Comparison of ENCODE assay signal across 22 cellular contexts in the genomic region with DNA sequence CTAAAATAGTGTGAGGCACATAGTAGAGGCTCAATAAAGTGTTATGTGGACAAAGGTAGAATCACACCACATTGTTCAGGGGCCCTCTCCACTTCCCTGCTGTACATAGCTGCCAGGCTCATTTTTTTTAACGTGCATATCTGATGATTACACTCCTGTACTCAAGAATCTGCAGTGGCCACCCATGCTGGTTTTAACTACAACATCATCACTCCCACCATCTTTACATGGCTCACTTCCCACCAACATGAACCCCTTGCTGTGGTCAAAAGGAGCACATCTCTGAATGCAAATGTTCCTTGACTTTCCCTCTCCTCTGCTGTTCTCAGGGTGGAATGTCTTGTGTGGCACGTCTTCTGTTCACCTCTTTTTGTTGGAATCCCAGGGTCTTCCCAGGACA.
DNase-seq lines count a peak whose midpoint lies in the region; ATAC-seq, FAIRE-seq and TF ChIP-seq lines count a peak whose summit lies in the region.
"Had no signal": no experiment of that assay in that cellular context is flagged by ENCODE, and none has a peak within 500 bp of the region (broad histone marks: within the 10 kb centered on the region; RNA-seq: fewer than 3 reads in every experiment).

No MANE protein-coding gene starts in this region.

- FAIRE-seq in astrocyte (lab: Jason Lieb, UNC) (no peak), HepG2 (lab: Jason Lieb, UNC) (no peak)
- FAIRE-seq: frontal cortex, GM18507 had no signal

- H3K27me3 ChIP-seq in HUES48 (ENCODE audit: control insufficient read depth, insufficient read depth, low read length) (no peaks in the 10 kb centered on the region), astrocyte (ENCODE audit: insufficient read depth, low read length) (no peaks in the 10 kb centered on the region), spleen (replicated peaks in 1 of 7) (no peaks in the 10 kb centered on the region), HepG2 (ENCODE audit: control insufficient read depth in 1 of 2, insufficient read depth in 2 of 2, low read length in 2 of 2) (peaks cover 2 to 27% of the 10 kb centered on the region in 2 experiments; a peak in 4 of 5 replicates)
- H3K27me3 ChIP-seq: suprapubic skin had no signal

- peaks cover 18% of the 10 kb centered on the region for H3K4me1 Mint-ChIP-seq in activated naive CD4-positive, alpha-beta T cell treated with anti-CD3 and anti-CD28 coated beads, Interleukin-2, amount 10 ng/mL, durations not matched to agents 7 days and 5 days
- peaks cover 31% of the 10 kb centered on the region for H3K4me1 Mint-ChIP-seq in astrocyte (ENCODE audit: low read depth, unreplicated experiment)
- H3K4me1 Mint-ChIP-seq: WTC11 had no signal

- ATAC-seq in HepG2: no peak
- ATAC-seq: esophagus mucosa, lower lobe of right lung, right cardiac atrium had no signal

- 76 to 97% (median 93%) methylated on average over 2 of the region's 2 CpGs for WGBS in spleen, 5 donors
- WGBS in HepG2 (ENCODE audit: low lambda C conversion rate): 4% methylated on average over 2 of the region's 2 CpGs

- intact Hi-C loops in spleen (cut with DNase I; ENCODE audit: low total_unique reads) (no loop called here), HepG2 (cut with micrococcal nuclease; ENCODE audit: unreplicated experiment) (no loop called here), posterior cingulate gyrus (cut with DNase I) (no loop called here)

- no peak for TF ChIP-seq POLR2A in spleen (IDR thresholded peaks at IDR 0.05)
- TF ChIP-seq POLR2A in HepG2 (IDR thresholded peaks at IDR 0.05; ENCODE audit: insufficient read depth in 1 of 2, low read depth in 2 of 2, low read length in 2 of 2): no peak

- peaks cover 16% of the 10 kb centered on the region for H3K27me3 Mint-ChIP-seq in activated naive CD4-positive, alpha-beta T cell treated with anti-CD3 and anti-CD28 coated beads, Interleukin-2, amount 10 ng/mL, durations not matched to agents 7 days and 5 days
- no peaks in the 10 kb centered on the region for H3K27me3 Mint-ChIP-seq in astrocyte (ENCODE audit: low read depth, unreplicated experiment)

- DNase-seq in activated naive CD4-positive, alpha-beta T cell treated with anti-CD3 and anti-CD28 coated beads, Interleukin-2, amount 10 ng/mL, durations not matched to agents 7 days and 5 days: no peak
- DNase-seq in activated naive CD4-positive, alpha-beta T cell (lab: John Stamatoyannopoulos, UW): no peak
- peak; percentile 19 for DNase-seq in astrocyte (ENCODE audit: low read depth)
- DNase-seq in spleen: peak; percentile 4
- no peak for DNase-seq in activated CD8-positive, alpha-beta memory T cell treated with anti-CD3 and anti-CD28 coated beads, Interleukin-2, amount 50 U/mL, for 48 hours
- DNase-seq in HepG2 (ENCODE audit: low spot score): no peak
- DNase-seq in posterior cingulate gyrus: no peak
- DNase-seq: activated CD8-positive, alpha-beta memory T cell treated with anti-CD3 and anti-CD28 coated beads for 24 hours; amniotic stem cell; cerebellar nuclear complex; effector memory CD4-positive, alpha-beta T cell; lower lobe of right lung; right cardiac atrium had no signal

- no peaks in the 10 kb centered on the region for H3K9me3 ChIP-seq in HUES48 (ENCODE audit: control insufficient read depth, insufficient read depth, low read length)
- peaks cover 2% of the 10 kb centered on the region for H3K9me3 ChIP-seq in astrocyte (ENCODE audit: insufficient read depth, low read depth, low read length)
- peaks cover 0 to 10% (median 2%) of the 10 kb centered on the region in 8 donors for H3K9me3 ChIP-seq in spleen
- no peaks in the 10 kb centered on the region for H3K9me3 ChIP-seq in HepG2 (ENCODE audit: low read length)
- H3K9me3 ChIP-seq: suprapubic skin had no signal

- POLR2A ChIA-PET in HepG2 (lab: Yijun Ruan, JAX): no interaction called here

- no peaks in the 10 kb centered on the region for H3K4me1 ChIP-seq in HUES48 (ENCODE audit: control insufficient read depth, insufficient read depth, low read length)
- H3K4me1 ChIP-seq in astrocyte (ENCODE audit: insufficient read depth, low read length): peaks cover 37% of the 10 kb centered on the region
- peaks cover 0 to 12% (median 8%) of the 10 kb centered on the region in 6 donors for H3K4me1 ChIP-seq in spleen
- no peaks in the 10 kb centered on the region for H3K4me1 ChIP-seq in HepG2 (ENCODE audit: insufficient read depth, low read length)

- H2AFZ ChIP-seq in astrocyte (ENCODE audit: low read depth, low read length): no peak overlapping the region
- H2AFZ ChIP-seq in HepG2 (ENCODE audit: low read length): no peak overlapping the region

- peak overlapping the region; percentile 83 for H3K27ac ChIP-seq in HUES48 (ENCODE audit: low read depth, low read length)
- H3K27ac ChIP-seq in astrocyte (ENCODE audit: low read depth, low read length): peak overlapping the region; percentile 97
- H3K27ac ChIP-seq in spleen: no peak overlapping the region
- H3K27ac ChIP-seq in HepG2 (ENCODE audit: extremely low read length, insufficient read depth, low read length): no peak overlapping the region
- H3K27ac ChIP-seq: lower lobe of right lung, suprapubic skin had no signal

- TF ChIP-seq EP300 in HepG2 (IDR thresholded peaks at IDR 0.05; ENCODE audit: low read depth in 2 of 2, low read length in 2 of 2): no peak
- TF ChIP-seq EP300 in HepG2 (CRISPR knock-in tag; IDR thresholded peaks at IDR 0.05; ENCODE audit: borderline replicate concordance): no peak

- H3K4me2 ChIP-seq in astrocyte (ENCODE audit: low read length): peak overlapping the region; percentile 39
- H3K4me2 ChIP-seq in HepG2 (ENCODE audit: low read depth, low read length): no peak overlapping the region

- H3K36me3 Mint-ChIP-seq in activated naive CD4-positive, alpha-beta T cell treated with anti-CD3 and anti-CD28 coated beads, Interleukin-2, amount 10 ng/mL, durations not matched to agents 7 days and 5 days: peaks cover 8% of the 10 kb centered on the region
- peaks cover 47% of the 10 kb centered on the region for H3K36me3 Mint-ChIP-seq in astrocyte (ENCODE audit: low read depth, unreplicated experiment)
- H3K36me3 Mint-ChIP-seq: CD14-positive monocyte, IgD-negative memory B cell had no signal

- H3K9ac ChIP-seq in HUES48 (ENCODE audit: low read depth, low read length) (no peak overlapping the region), astrocyte (ENCODE audit: low read length) (peak overlapping the region; percentile 59), HepG2 (ENCODE audit: insufficient read depth, low read depth, low read length) (no peak overlapping the region)

- H3K79me2 ChIP-seq in astrocyte (ENCODE audit: insufficient read depth, low read length) (no peaks in the 10 kb centered on the region), HepG2 (ENCODE audit: insufficient read depth, low read length) (no peaks in the 10 kb centered on the region)

- peaks cover 13% of the 10 kb centered on the region for H3K9me3 Mint-ChIP-seq in activated naive CD4-positive, alpha-beta T cell treated with anti-CD3 and anti-CD28 coated beads, Interleukin-2, amount 10 ng/mL, durations not matched to agents 7 days and 5 days
- peaks cover 7% of the 10 kb centered on the region for H3K9me3 Mint-ChIP-seq in astrocyte (ENCODE audit: unreplicated experiment)
- H3K9me3 Mint-ChIP-seq: IgD-negative memory B cell had no signal

- H3K4me3 Mint-ChIP-seq in activated naive CD4-positive, alpha-beta T cell treated with anti-CD3 and anti-CD28 coated beads, Interleukin-2, amount 10 ng/mL, durations not matched to agents 7 days and 5 days: no peak overlapping the region
- H3K4me3 Mint-ChIP-seq in astrocyte (ENCODE audit: unreplicated experiment): no peak overlapping the region
- H3K4me3 Mint-ChIP-seq: activated T-helper 1 cell treated with anti-CD3 and anti-CD28 coated beads, Interleukin-12 subunit alpha, Interleukin-12 subunit beta, Interleukin-2, Interleukin-4 antibody, amounts not matched to agents 30 ng/mL and 10 ng/mL and 1 ng/mL, durations not matched to agents 14 hours and 24 hours and 36 hours; CD14-positive monocyte; IgD-negative memory B cell; WTC11 had no signal

- CTCF ChIA-PET in activated naive CD4-positive, alpha-beta T cell treated with anti-CD3 and anti-CD28 coated beads, Interleukin-2, amount 10 ng/mL, durations not matched to agents 7 days and 5 days (lab: Charles Lee): interaction anchor here (2.7 kb wide), 1 partner anchor 48 kb away, joined by 15 read pairs; no protein-coding TSS in a partner anchor
- CTCF ChIA-PET in HepG2 (lab: Yijun Ruan, JAX; ENCODE audit: low intra/inter-chr PET ratio, low total read pairs): no interaction called here

- peak overlapping the region; percentile 43 for H3K27ac Mint-ChIP-seq in activated naive CD4-positive, alpha-beta T cell treated with anti-CD3 and anti-CD28 coated beads, Interleukin-2, amount 10 ng/mL, durations not matched to agents 7 days and 5 days
- H3K27ac Mint-ChIP-seq in astrocyte (ENCODE audit: unreplicated experiment): peak overlapping the region; percentile 87
- H3K27ac Mint-ChIP-seq: activated T-helper 1 cell treated with anti-CD3 and anti-CD28 coated beads, Interleukin-12 subunit alpha, Interleukin-12 subunit beta, Interleukin-2, Interleukin-4 antibody, amounts not matched to agents 30 ng/mL and 10 ng/mL and 1 ng/mL, durations not matched to agents 14 hours and 24 hours and 36 hours; IgD-negative memory B cell; WTC11 had no signal

- no peaks in the 10 kb centered on the region for H3K36me3 ChIP-seq in HUES48 (ENCODE audit: control insufficient read depth, insufficient read depth, low read length)
- peaks cover 11% of the 10 kb centered on the region for H3K36me3 ChIP-seq in astrocyte (ENCODE audit: insufficient read depth, low read length)
- H3K36me3 ChIP-seq in spleen: no peaks in the 10 kb centered on the region
- no peaks in the 10 kb centered on the region for H3K36me3 ChIP-seq in HepG2 (replicated peaks in 1 of 2; ENCODE audit: control insufficient read depth in 1 of 2, insufficient read depth in 2 of 2, low read length in 2 of 2)
- H3K36me3 ChIP-seq: lower lobe of right lung, suprapubic skin had no signal

- BruUV-seq in HepG2 (replicated peaks; lab: Mats Ljungman, UMichigan): no TSS peak

- no peak for TF ChIP-seq CTCF in astrocyte (IDR thresholded peaks at IDR 0.05; ENCODE audit: insufficient read depth, low read depth, low read length)
- no peak for TF ChIP-seq CTCF in spleen (IDR thresholded peaks at IDR 0.05 in 8 of 11, conservative IDR thresholded peaks at IDR 0.05 in 3 of 11)
- TF ChIP-seq CTCF in HepG2 (CRISPR knock-in tag; IDR thresholded peaks at IDR 0.05): no peak

- H3K4me3 ChIP-seq in HUES48 (ENCODE audit: low read depth, low read length) (no peak overlapping the region), astrocyte (ENCODE audit: insufficient read depth, low read depth, low read length) (no peak overlapping the region), spleen (no peak overlapping the region), HepG2 (replicated peaks in 1 of 3; ENCODE audit: insufficient read depth in 1 of 3, low read depth in 2 of 3, low read length in 3 of 3) (no peak overlapping the region)
- H3K4me3 ChIP-seq: lower lobe of right lung, suprapubic skin had no signal

- in situ Hi-C loops in HepG2 (cut with HindIII; ENCODE audit: extremely low pct_ligation_motif_present, low pct_unique_long_range_greater_than_20kb): no loop called here

- TF ChIP-seq RAD21 in HepG2 (CRISPR knock-in tag; IDR thresholded peaks at IDR 0.05): no peak

- no peaks in the 10 kb centered on the region for H4K20me1 ChIP-seq in astrocyte (ENCODE audit: insufficient read depth, low read length)
- H4K20me1 ChIP-seq in HepG2 (ENCODE audit: insufficient read depth, low read length): no peaks in the 10 kb centered on the region

TF ChIP-seq in HepG2, 621 proteins besides CTCF, POLR2A, EP300 and RAD21 (continues in another document):
- no peak for TF ChIP-seq CHD2 (IDR thresholded peaks at IDR 0.05; ENCODE audit: low read depth, low read length)

Comparison
In these comparisons a context has a peak if more than half of its experiments do, and no peak if none do; other contexts are left out.
1. DNase-seq: peak in astrocyte (single experiment) and spleen (single experiment); none in activated naive CD4-positive, alpha-beta T cell treated with anti-CD3 and anti-CD28 coated beads, Interleukin-2, amount 10 ng/mL, durations not matched to agents 7 days and 5 days (single experiment), activated naive CD4-positive, alpha-beta T cell (0 of 4), activated CD8-positive, alpha-beta memory T cell treated with anti-CD3 and anti-CD28 coated beads, Interleukin-2, amount 50 U/mL, for 48 hours (single experiment), HepG2 (single experiment) and posterior cingulate gyrus (0 of 10).
2. H3K27ac ChIP-seq: peak in HUES48 (single experiment) and astrocyte (single experiment); none in spleen (0 of 8) and HepG2 (single experiment).